8 cellular contexts compared by ENCODE assay signal in the genomic region with DNA sequence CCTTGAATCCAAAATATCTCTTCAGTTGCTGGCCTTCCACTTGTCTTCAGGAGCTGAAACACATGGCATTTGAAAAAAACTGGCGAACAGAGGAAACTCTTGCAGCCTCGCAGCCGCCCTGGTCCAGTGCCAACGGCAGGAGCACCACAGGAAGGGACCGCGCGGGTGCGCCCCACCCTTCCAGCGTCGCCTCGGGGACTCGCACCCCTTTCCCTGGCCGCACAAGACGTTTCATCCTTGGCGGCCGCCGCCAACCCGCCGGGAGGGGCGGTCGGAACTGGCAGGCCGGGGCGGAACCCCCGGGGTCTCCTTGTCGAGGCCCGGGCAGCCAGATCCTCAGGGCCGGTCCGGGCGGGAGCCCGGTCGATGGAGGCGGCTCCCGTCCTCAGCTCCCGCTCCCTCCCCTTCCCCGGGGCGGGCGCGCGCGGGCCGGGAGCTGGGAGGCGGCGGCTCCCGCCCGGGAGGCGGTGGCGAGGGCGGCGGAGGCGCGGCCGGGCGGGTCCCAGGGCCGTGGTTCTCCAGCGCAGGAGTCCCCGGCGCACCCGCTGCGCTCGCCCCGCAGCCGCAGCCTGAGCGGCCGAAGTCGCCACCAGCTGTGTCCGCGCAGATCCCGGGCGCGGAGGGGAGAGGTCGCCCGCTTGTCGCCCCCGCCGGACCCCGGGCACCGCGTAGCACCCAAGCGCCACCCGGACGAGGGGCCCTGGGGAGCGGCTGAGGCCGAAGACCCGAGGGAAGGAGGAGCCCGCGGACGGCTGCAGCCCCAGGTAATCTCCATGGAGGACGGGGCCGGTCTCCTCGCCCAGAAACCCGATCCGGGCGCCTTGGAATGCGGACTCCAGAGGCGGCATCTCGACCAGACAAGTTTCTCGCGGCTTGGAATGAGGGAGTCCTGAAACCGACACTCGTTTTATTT. TPM values are rescaled to one million over a fixed set of nuclear protein-coding genes. Genes with fewer than 3 reads are reported as not detected.
DNase-seq lines count a peak whose midpoint lies in the region; ATAC-seq and TF ChIP-seq lines count a peak whose summit lies in the region.

No MANE protein-coding gene starts in this region.

- DNase-seq in Caco-2, result peak; percentile 44 to 48
- peak in 1 of 2 experiments; percentile 31 for DNase-seq in HL-60 (ENCODE audit: low read depth in 1 of 2, low spot score in 1 of 2)
- peak; percentile 16 for DNase-seq in SKM-1 (lab: John Stamatoyannopoulos, UW; ENCODE audit: unreplicated experiment)
- DNase-seq in esophagus muscularis mucosa (ENCODE audit: extremely low spot score), result no peak
- peak; percentile 26 for DNase-seq in myocyte (ENCODE audit: low read depth)
- no peak for DNase-seq in effector CD4-positive, alpha-beta T cell

- no peak for TF ChIP-seq POLR2A in esophagus muscularis mucosa (IDR thresholded peaks at IDR 0.05; ENCODE audit: low read depth)

- intact Hi-C loops in Caco-2 (cut with micrococcal nuclease; ENCODE audit: unreplicated experiment), result loop anchor here (1.0 to 10.0 kb wide), 2 partner anchors 589 to 899 kb away; no protein-coding TSS in a partner anchor
- intact Hi-C loops in esophagus muscularis mucosa (cut with DNase I), result no loop called here

- peaks cover 12% of the 10 kb centered on the region for H3K27me3 Mint-ChIP-seq in Caco-2 (ENCODE audit: insufficient read depth, unreplicated experiment)

- TF ChIP-seq EP300 in esophagus muscularis mucosa (IDR thresholded peaks at IDR 0.05), result no peak

- H3K27me3 ChIP-seq in Caco-2 (replicated peaks; ENCODE audit: control insufficient read depth, insufficient read depth, low read length), result peaks cover 2% of the 10 kb centered on the region; the same call in 1 of the 2 replicates
- peaks cover 20% of the 10 kb centered on the region for H3K27me3 ChIP-seq in HL-60 (ENCODE audit: insufficient read depth, poor library complexity, severe bottlenecking)
- H3K27me3 ChIP-seq in esophagus muscularis mucosa, result peaks cover 0 to 55% (median 10%) of the 10 kb centered on the region in 4 donors

- CTCF ChIA-PET in Caco-2 (lab: Charles Lee), result no interaction called here

- H3K27ac ChIP-seq in HL-60 (replicated peaks) (no peak overlapping the region), esophagus muscularis mucosa (replicated peaks in 1 of 4) (no peak overlapping the region)

- no peak for ATAC-seq in GM21367 (IDR thresholded peaks at IDR 0.05; ENCODE audit: unreplicated experiment)
- ATAC-seq in GM21423 (IDR thresholded peaks at IDR 0.05; ENCODE audit: unreplicated experiment), result no peak

- peak overlapping the region; percentile 70 for H3K4me3 Mint-ChIP-seq in Caco-2 (ENCODE audit: unreplicated experiment)

- H3K4me3 ChIP-seq in Caco-2 (ENCODE audit: low read depth, low read length) (peak overlapping the region; percentile 28), HL-60 (replicated peaks; ENCODE audit: insufficient read depth, low read length) (peak overlapping the region; percentile 37), esophagus muscularis mucosa (peak overlapping the region; percentile 49 to 63 (median 54))

- no peak overlapping the region for H3K27ac Mint-ChIP-seq in Caco-2 (ENCODE audit: unreplicated experiment)

- BruUV-seq in Caco-2 (replicated peaks; lab: Mats Ljungman, UMichigan), result no TSS peak

- H3K4me1 ChIP-seq in Caco-2 (no peaks in the 10 kb centered on the region), esophagus muscularis mucosa (peaks cover 3 to 16% (median 13%) of the 10 kb centered on the region in 4 donors)

- POLR2A ChIA-PET in Caco-2 (lab: Charles Lee), result no interaction called here

- no peaks in the 10 kb centered on the region for H3K36me3 Mint-ChIP-seq in Caco-2 (ENCODE audit: insufficient read depth, unreplicated experiment)

- H3K36me3 ChIP-seq in Caco-2 (ENCODE audit: control insufficient read depth, insufficient read depth, low read length) (no peaks in the 10 kb centered on the region), esophagus muscularis mucosa (no peaks in the 10 kb centered on the region)

- H3K9me3 ChIP-seq in Caco-2 (no peaks in the 10 kb centered on the region), esophagus muscularis mucosa (no peaks in the 10 kb centered on the region)

- under 1% methylated on average over 43 of the region's 100 CpGs for WGBS in esophagus muscularis mucosa

- no peak for TF ChIP-seq CTCF in Caco-2 (IDR thresholded peaks at IDR 0.05; ENCODE audit: insufficient read depth in 1 of 2, low read depth in 1 of 2, low read length in 1 of 2, severe bottlenecking in 1 of 2, unreplicated experiment in 1 of 2)
- no peak for TF ChIP-seq CTCF in HL-60 (IDR thresholded peaks at IDR 0.05; ENCODE audit: insufficient read depth, low read length)
- no peak for TF ChIP-seq CTCF in esophagus muscularis mucosa (IDR thresholded peaks at IDR 0.05)

- H3K9me3 Mint-ChIP-seq in Caco-2 (ENCODE audit: unreplicated experiment), result no peaks in the 10 kb centered on the region

- H3K4me1 Mint-ChIP-seq in Caco-2 (ENCODE audit: low read depth, unreplicated experiment), result no peaks in the 10 kb centered on the region

RNA-seq across cellular contexts. Expression of a gene that starts 0.9 kb away (rescaled TPM):
- total RNA-seq in Caco-2 (2022), result not detected in 2 replicates
- total RNA-seq in esophagus muscularis mucosa, result under 1 TPM in 1 of 4 donors, not detected in 3; under 0.01 TPM
- not detected in 2 replicates for total RNA-seq in myocyte
- not detected for polyA plus RNA-seq in myocyte (2012)

Comparison
In these comparisons a context has a peak if more than half of its experiments do, and no peak if none do; other contexts are left out.
1. DNase-seq: peak in Caco-2 (2 of 2), SKM-1 (single experiment) and myocyte (single experiment); none in esophagus muscularis mucosa (single experiment) and effector CD4-positive, alpha-beta T cell (single experiment).
2. Peak in every context shown above with its lines, with median percentiles within 50 percentile points of each other: H3K4me3 ChIP-seq.